In genomic region chr2:25982273-25982967, GRCh38 we compare ENCODE assay signal across 1 cellular context.
TF ChIP-seq lines count a peak whose summit lies in the region.

TSS of gene KIF3C (minus strand) at chr2:25982497. CDS start at chr2:25981917, 580 bp downstream.

TF ChIP-seq in HepG2, 621 proteins besides CTCF, POLR2A, EP300 and RAD21 (continued from another document and continues in another):
- TF ChIP-seq ZNF691 (CRISPR knock-in tag; IDR thresholded peaks at IDR 0.05; ENCODE audit: borderline replicate concordance, low read depth) (peak; percentile 47; the same call in 1 of the 2 replicates), ZBTB7A (CRISPR knock-in tag; IDR thresholded peaks at IDR 0.05) (0 out of 2 replicates have a peak, but pooled peaks have one; percentile 32), ZNF552 (CRISPR knock-in tag; IDR thresholded peaks at IDR 0.05; ENCODE audit: borderline replicate concordance) (no peak), GATAD2A (CRISPR knock-in tag; IDR thresholded peaks at IDR 0.05) (no peak), ZNF143 (CRISPR knock-in tag; IDR thresholded peaks at IDR 0.05) (peak; percentile 93), E2F1 (CRISPR knock-in tag; IDR thresholded peaks at IDR 0.05) (no peak), ZC3H13 (CRISPR knock-in tag; IDR thresholded peaks at IDR 0.05) (no peak), ZFP1 (CRISPR knock-in tag; IDR thresholded peaks at IDR 0.05) (no peak), ZNF225 (CRISPR knock-in tag; IDR thresholded peaks at IDR 0.05) (0 out of 2 replicates have a peak, but pooled peaks have one; percentile 7), ZBTB21 (CRISPR knock-in tag; IDR thresholded peaks at IDR 0.05) (no peak), MAF1 (CRISPR knock-in tag; IDR thresholded peaks at IDR 0.05; ENCODE audit: borderline replicate concordance) (no peak), YEATS4 (CRISPR knock-in tag; IDR thresholded peaks at IDR 0.05; ENCODE audit: borderline replicate concordance) (no peak), PTBP1 (IDR thresholded peaks at IDR 0.05; ENCODE audit: low read depth, low read length, poor library complexity, severe bottlenecking) (no peak), PHF21A (CRISPR knock-in tag; IDR thresholded peaks at IDR 0.05) (0 out of 2 replicates have a peak, but pooled peaks have one; percentile 7), SOX5 (CRISPR knock-in tag; IDR thresholded peaks at IDR 0.05; ENCODE audit: borderline replicate concordance) (0 out of 2 replicates have a peak, but pooled peaks have one; percentile 11), FOXP1 (IDR thresholded peaks at IDR 0.05) (no peak), FOXP1 (CRISPR knock-in tag; IDR thresholded peaks at IDR 0.05) (no peak), ZSCAN21 (CRISPR knock-in tag; IDR thresholded peaks at IDR 0.05; ENCODE audit: borderline replicate concordance) (no peak; the same call in 1 of the 2 replicates), MTA3 (CRISPR knock-in tag; IDR thresholded peaks at IDR 0.05) (no peak), THAP11 (CRISPR knock-in tag; IDR thresholded peaks at IDR 0.05) (peak; percentile 99), ZNF446 (CRISPR knock-in tag; IDR thresholded peaks at IDR 0.05) (peak; percentile 46; the same call in 1 of the 2 replicates), ZNF124 (CRISPR knock-in tag; IDR thresholded peaks at IDR 0.05) (no peak; the same call in 1 of the 2 replicates), KMT2A (CRISPR knock-in tag; IDR thresholded peaks at IDR 0.05) (no peak), HCFC1 (IDR thresholded peaks at IDR 0.05; ENCODE audit: low read depth, low read length) (peak; percentile 81), ZNF282 (IDR thresholded peaks at IDR 0.05; ENCODE audit: partially characterized antibody) (no peak), TIGD3 (CRISPR knock-in tag; IDR thresholded peaks at IDR 0.05; ENCODE audit: borderline replicate concordance) (no peak), ELF3 (CRISPR knock-in tag; IDR thresholded peaks at IDR 0.05) (0 out of 2 replicates have a peak, but pooled peaks have one; percentile 21), BATF2 (CRISPR knock-in tag; IDR thresholded peaks at IDR 0.05) (no peak), TFAP4 (IDR thresholded peaks at IDR 0.05; ENCODE audit: borderline replicate concordance, low read depth) (peak; percentile 12; the same call in 1 of the 2 replicates), MAFG (CRISPR knock-in tag; IDR thresholded peaks at IDR 0.05) (no peak), SMARCE1 (IDR thresholded peaks at IDR 0.05; ENCODE audit: borderline replicate concordance) (no peak), FOXM1 (CRISPR knock-in tag; IDR thresholded peaks at IDR 0.05) (no peak), HMG20B (CRISPR knock-in tag; conservative IDR thresholded peaks at IDR 0.05) (no peak), IKZF4 (CRISPR knock-in tag; IDR thresholded peaks at IDR 0.05; ENCODE audit: borderline replicate concordance, low read depth, not compliant biosample characterization) (no peak), CBX5 (CRISPR knock-in tag; IDR thresholded peaks at IDR 0.05; ENCODE audit: borderline replicate concordance) (peak; percentile 14; the same call in 1 of the 2 replicates), ZFYVE20 (CRISPR knock-in tag; IDR thresholded peaks at IDR 0.05; ENCODE audit: borderline replicate concordance, low read depth) (no peak), TAF15 (IDR thresholded peaks at IDR 0.05; ENCODE audit: low read depth, low read length, poor library complexity, severe bottlenecking) (no peak)
- TF ChIP-seq, protein P1, sequence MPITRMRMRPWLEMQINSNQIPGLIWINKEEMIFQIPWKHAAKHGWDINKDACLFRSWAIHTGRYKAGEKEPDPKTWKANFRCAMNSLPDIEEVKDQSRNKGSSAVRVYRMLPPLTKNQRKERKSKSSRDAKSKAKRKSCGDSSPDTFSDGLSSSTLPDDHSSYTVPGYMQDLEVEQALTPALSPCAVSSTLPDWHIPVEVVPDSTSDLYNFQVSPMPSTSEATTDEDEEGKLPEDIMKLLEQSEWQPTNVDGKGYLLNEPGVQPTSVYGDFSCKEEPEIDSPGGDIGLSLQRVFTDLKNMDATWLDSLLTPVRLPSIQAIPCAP (CRISPR knock-in tag; IDR thresholded peaks at IDR 0.05; ENCODE audit: low read depth): no peak
- TF ChIP-seq, protein P2, sequence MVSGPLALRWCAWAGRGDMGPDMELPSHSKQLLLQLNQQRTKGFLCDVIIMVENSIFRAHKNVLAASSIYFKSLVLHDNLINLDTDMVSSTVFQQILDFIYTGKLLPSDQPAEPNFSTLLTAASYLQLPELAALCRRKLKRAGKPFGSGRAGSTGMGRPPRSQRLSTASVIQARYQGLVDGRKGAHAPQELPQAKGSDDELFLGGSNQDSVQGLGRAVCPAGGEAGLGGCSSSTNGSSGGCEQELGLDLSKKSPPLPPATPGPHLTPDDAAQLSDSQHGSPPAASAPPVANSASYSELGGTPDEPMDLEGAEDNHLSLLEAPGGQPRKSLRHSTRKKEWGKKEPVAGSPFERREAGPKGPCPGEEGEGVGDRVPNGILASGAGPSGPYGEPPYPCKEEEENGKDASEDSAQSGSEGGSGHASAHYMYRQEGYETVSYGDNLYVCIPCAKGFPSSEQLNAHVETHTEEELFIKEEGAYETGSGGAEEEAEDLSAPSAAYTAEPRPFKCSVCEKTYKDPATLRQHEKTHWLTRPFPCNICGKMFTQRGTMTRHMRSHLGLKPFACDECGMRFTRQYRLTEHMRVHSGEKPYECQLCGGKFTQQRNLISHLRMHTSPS (CRISPR knock-in tag; IDR thresholded peaks at IDR 0.05; ENCODE audit: low read depth): no peak
- TF ChIP-seq, protein P3, sequence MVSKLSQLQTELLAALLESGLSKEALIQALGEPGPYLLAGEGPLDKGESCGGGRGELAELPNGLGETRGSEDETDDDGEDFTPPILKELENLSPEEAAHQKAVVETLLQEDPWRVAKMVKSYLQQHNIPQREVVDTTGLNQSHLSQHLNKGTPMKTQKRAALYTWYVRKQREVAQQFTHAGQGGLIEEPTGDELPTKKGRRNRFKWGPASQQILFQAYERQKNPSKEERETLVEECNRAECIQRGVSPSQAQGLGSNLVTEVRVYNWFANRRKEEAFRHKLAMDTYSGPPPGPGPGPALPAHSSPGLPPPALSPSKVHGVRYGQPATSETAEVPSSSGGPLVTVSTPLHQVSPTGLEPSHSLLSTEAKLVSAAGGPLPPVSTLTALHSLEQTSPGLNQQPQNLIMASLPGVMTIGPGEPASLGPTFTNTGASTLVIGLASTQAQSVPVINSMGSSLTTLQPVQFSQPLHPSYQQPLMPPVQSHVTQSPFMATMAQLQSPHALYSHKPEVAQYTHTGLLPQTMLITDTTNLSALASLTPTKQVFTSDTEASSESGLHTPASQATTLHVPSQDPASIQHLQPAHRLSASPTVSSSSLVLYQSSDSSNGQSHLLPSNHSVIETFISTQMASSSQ (IDR thresholded peaks at IDR 0.05; ENCODE audit: low read depth): no peak
- TF ChIP-seq, protein P3 (CRISPR knock-in tag; IDR thresholded peaks at IDR 0.05; ENCODE audit: borderline replicate concordance): no peak
- TF ChIP-seq, protein P4, sequence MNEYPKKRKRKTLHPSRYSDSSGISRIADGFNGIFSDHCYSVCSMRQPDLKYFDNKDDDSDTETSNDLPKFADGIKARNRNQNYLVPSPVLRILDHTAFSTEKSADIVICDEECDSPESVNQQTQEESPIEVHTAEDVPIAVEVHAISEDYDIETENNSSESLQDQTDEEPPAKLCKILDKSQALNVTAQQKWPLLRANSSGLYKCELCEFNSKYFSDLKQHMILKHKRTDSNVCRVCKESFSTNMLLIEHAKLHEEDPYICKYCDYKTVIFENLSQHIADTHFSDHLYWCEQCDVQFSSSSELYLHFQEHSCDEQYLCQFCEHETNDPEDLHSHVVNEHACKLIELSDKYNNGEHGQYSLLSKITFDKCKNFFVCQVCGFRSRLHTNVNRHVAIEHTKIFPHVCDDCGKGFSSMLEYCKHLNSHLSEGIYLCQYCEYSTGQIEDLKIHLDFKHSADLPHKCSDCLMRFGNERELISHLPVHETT (CRISPR knock-in tag; conservative IDR thresholded peaks at IDR 0.05): peak; percentile 69; the same call in 1 of the 2 replicates
- TF ChIP-seq, protein P5, sequence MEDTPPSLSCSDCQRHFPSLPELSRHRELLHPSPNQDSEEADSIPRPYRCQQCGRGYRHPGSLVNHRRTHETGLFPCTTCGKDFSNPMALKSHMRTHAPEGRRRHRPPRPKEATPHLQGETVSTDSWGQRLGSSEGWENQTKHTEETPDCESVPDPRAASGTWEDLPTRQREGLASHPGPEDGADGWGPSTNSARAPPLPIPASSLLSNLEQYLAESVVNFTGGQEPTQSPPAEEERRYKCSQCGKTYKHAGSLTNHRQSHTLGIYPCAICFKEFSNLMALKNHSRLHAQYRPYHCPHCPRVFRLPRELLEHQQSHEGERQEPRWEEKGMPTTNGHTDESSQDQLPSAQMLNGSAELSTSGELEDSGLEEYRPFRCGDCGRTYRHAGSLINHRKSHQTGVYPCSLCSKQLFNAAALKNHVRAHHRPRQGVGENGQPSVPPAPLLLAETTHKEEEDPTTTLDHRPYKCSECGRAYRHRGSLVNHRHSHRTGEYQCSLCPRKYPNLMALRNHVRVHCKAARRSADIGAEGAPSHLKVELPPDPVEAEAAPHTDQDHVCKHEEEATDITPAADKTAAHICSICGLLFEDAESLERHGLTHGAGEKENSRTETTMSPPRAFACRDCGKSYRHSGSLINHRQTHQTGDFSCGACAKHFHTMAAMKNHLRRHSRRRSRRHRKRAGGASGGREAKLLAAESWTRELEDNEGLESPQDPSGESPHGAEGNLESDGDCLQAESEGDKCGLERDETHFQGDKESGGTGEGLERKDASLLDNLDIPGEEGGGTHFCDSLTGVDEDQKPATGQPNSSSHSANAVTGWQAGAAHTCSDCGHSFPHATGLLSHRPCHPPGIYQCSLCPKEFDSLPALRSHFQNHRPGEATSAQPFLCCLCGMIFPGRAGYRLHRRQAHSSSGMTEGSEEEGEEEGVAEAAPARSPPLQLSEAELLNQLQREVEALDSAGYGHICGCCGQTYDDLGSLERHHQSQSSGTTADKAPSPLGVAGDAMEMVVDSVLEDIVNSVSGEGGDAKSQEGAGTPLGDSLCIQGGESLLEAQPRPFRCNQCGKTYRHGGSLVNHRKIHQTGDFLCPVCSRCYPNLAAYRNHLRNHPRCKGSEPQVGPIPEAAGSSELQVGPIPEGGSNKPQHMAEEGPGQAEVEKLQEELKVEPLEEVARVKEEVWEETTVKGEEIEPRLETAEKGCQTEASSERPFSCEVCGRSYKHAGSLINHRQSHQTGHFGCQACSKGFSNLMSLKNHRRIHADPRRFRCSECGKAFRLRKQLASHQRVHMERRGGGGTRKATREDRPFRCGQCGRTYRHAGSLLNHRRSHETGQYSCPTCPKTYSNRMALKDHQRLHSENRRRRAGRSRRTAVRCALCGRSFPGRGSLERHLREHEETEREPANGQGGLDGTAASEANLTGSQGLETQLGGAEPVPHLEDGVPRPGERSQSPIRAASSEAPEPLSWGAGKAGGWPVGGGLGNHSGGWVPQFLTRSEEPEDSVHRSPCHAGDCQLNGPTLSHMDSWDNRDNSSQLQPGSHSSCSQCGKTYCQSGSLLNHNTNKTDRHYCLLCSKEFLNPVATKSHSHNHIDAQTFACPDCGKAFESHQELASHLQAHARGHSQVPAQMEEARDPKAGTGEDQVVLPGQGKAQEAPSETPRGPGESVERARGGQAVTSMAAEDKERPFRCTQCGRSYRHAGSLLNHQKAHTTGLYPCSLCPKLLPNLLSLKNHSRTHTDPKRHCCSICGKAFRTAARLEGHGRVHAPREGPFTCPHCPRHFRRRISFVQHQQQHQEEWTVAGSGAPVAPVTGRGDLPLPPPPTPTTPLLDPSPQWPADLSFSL (CRISPR knock-in tag; IDR thresholded peaks at IDR 0.05): no peak
